Comparison of ENCODE assay signal across 8 cellular contexts in the genomic region with DNA sequence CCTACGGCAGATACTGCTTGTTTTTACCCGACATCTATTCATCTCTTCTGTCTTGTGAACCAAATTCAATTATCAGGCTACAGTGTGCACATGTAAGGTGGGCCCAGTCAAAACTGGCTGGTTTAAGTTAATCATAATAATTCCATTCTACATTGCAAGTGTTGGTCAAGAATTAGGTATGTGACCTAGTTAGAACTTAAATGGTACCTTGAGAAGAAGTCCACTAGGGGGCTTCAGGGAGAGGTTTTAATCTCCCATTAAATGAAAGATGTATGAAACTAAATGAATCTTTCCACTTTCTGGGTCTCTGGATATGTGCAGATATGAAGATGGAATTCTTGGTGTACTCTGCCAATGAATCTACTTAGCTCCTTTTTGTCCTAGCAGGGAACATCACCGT.
DNase-seq lines count a peak whose midpoint lies in the region; ATAC-seq and TF ChIP-seq lines count a peak whose summit lies in the region.

No MANE protein-coding gene starts in this region.

- H3K27me3 ChIP-seq in DOHH2 (ENCODE audit: control insufficient read depth, low read length) = peaks cover 3% of the 10 kb centered on the region; the same call in 1 of the 2 replicates
- H3K27me3 ChIP-seq in Karpas-422 (ENCODE audit: low read length) = no peaks in the 10 kb centered on the region
- no peaks in the 10 kb centered on the region for H3K27me3 ChIP-seq in suprapubic skin

- TF ChIP-seq EP300 in suprapubic skin (IDR thresholded peaks at IDR 0.05) = no peak

- H3K9me3 Mint-ChIP-seq in central memory CD8-positive, alpha-beta T cell = no peaks in the 10 kb centered on the region
- no peaks in the 10 kb centered on the region for H3K9me3 Mint-ChIP-seq in activated naive CD8-positive, alpha-beta T cell treated with anti-CD3 and anti-CD28 coated beads, Interleukin-2, amount 50 U/mL, for 24 hours

- no peak overlapping the region for H3K4me3 Mint-ChIP-seq in central memory CD8-positive, alpha-beta T cell
- H3K4me3 Mint-ChIP-seq in activated naive CD8-positive, alpha-beta T cell treated with anti-CD3 and anti-CD28 coated beads, Interleukin-2, amount 50 U/mL, for 24 hours = no peak overlapping the region

- no peaks in the 10 kb centered on the region for H3K79me2 ChIP-seq in DOHH2 (ENCODE audit: control insufficient read depth, low read length)
- H3K79me2 ChIP-seq in Karpas-422 (ENCODE audit: low read length) = no peaks in the 10 kb centered on the region

- no peaks in the 10 kb centered on the region for H3K36me3 Mint-ChIP-seq in central memory CD8-positive, alpha-beta T cell (ENCODE audit: insufficient read depth)
- H3K36me3 Mint-ChIP-seq in activated naive CD8-positive, alpha-beta T cell treated with anti-CD3 and anti-CD28 coated beads, Interleukin-2, amount 50 U/mL, for 24 hours (ENCODE audit: low read depth) = no peaks in the 10 kb centered on the region

- peak; percentile 65 for TF ChIP-seq CTCF in DOHH2 (IDR thresholded peaks at IDR 0.05; ENCODE audit: low read depth, low read length, poor library complexity, severe bottlenecking)
- no peak for TF ChIP-seq CTCF in omental fat pad (IDR thresholded peaks at IDR 0.05)
- TF ChIP-seq CTCF in suprapubic skin (IDR thresholded peaks at IDR 0.05) = peak in 1 of 2 donors; percentile 27

- H3K9me2 ChIP-seq in DOHH2 (replicated peaks; ENCODE audit: control insufficient read depth, low read length) (no peaks in the 10 kb centered on the region), Karpas-422 (replicated peaks; ENCODE audit: insufficient read depth, low read length) (no peaks in the 10 kb centered on the region)

- H3K4me2 ChIP-seq in DOHH2 (ENCODE audit: low read length) = no peak overlapping the region
- no peak overlapping the region for H3K4me2 ChIP-seq in Karpas-422 (ENCODE audit: low read depth, low read length, poor library complexity, severe bottlenecking)

- H3F3A ChIP-seq in DOHH2 (ENCODE audit: control insufficient read depth, insufficient read depth) = no peaks in the 10 kb centered on the region

- H3K27ac ChIP-seq in DOHH2 (ENCODE audit: low read depth, low read length) = no peak overlapping the region
- no peak overlapping the region for H3K27ac ChIP-seq in Karpas-422 (ENCODE audit: low read length)
- no peak overlapping the region for H3K27ac ChIP-seq in suprapubic skin

- H3K4me1 Mint-ChIP-seq in central memory CD8-positive, alpha-beta T cell = no peaks in the 10 kb centered on the region
- H3K4me1 Mint-ChIP-seq in activated naive CD8-positive, alpha-beta T cell treated with anti-CD3 and anti-CD28 coated beads, Interleukin-2, amount 50 U/mL, for 24 hours = no peaks in the 10 kb centered on the region

- H3K36me3 ChIP-seq in DOHH2 (ENCODE audit: control insufficient read depth, low read length) (no peaks in the 10 kb centered on the region), Karpas-422 (ENCODE audit: insufficient read depth, low read length) (no peaks in the 10 kb centered on the region), suprapubic skin (no peaks in the 10 kb centered on the region)

- no peak for ATAC-seq in central memory CD8-positive, alpha-beta T cell (replicated peaks; ENCODE audit: extremely low read depth, poor library complexity, severe bottlenecking)
- peak; percentile 28 for ATAC-seq in omental fat pad (ENCODE audit: low FRiP score)
- no peak for ATAC-seq in HG02623 (IDR thresholded peaks at IDR 0.05; ENCODE audit: unreplicated experiment)
- ATAC-seq in HG03460 (IDR thresholded peaks at IDR 0.05; ENCODE audit: unreplicated experiment) = no peak
- no peak for ATAC-seq in activated naive CD8-positive, alpha-beta T cell treated with anti-CD3 and anti-CD28 coated beads, Interleukin-2, amount 50 U/mL, for 24 hours

- H3K27me3 Mint-ChIP-seq in central memory CD8-positive, alpha-beta T cell = peaks cover 36% of the 10 kb centered on the region
- peaks cover 4% of the 10 kb centered on the region for H3K27me3 Mint-ChIP-seq in activated naive CD8-positive, alpha-beta T cell treated with anti-CD3 and anti-CD28 coated beads, Interleukin-2, amount 50 U/mL, for 24 hours

- H2AFZ ChIP-seq in Karpas-422 (ENCODE audit: low read length) = no peak overlapping the region

- H3K9me3 ChIP-seq in DOHH2 (ENCODE audit: control insufficient read depth, insufficient read depth, low read length) = no peaks in the 10 kb centered on the region
- no peaks in the 10 kb centered on the region for H3K9me3 ChIP-seq in Karpas-422 (ENCODE audit: low read length)
- H3K9me3 ChIP-seq in suprapubic skin = no peaks in the 10 kb centered on the region

- H3K4me1 ChIP-seq in DOHH2 (ENCODE audit: control insufficient read depth, low read length) = no peaks in the 10 kb centered on the region
- H3K4me1 ChIP-seq in Karpas-422 (ENCODE audit: low read length) = no peaks in the 10 kb centered on the region
- H3K4me1 ChIP-seq in suprapubic skin = no peaks in the 10 kb centered on the region

- H3K27ac Mint-ChIP-seq in central memory CD8-positive, alpha-beta T cell (ENCODE audit: low read depth) = peak overlapping the region; percentile 68
- no peak overlapping the region for H3K27ac Mint-ChIP-seq in activated naive CD8-positive, alpha-beta T cell treated with anti-CD3 and anti-CD28 coated beads, Interleukin-2, amount 50 U/mL, for 24 hours

- WGBS in suprapubic skin = 87% methylated on average over 3 of the region's 3 CpGs

- no peak for TF ChIP-seq POLR2A in suprapubic skin (IDR thresholded peaks at IDR 0.05)

- H4K20me1 ChIP-seq in DOHH2 (ENCODE audit: control insufficient read depth, insufficient read depth, low read depth, low read length) (no peaks in the 10 kb centered on the region), Karpas-422 (ENCODE audit: insufficient read depth, low read depth, low read length) (no peaks in the 10 kb centered on the region)

- DNase-seq in Karpas-422 (peak; percentile 67), omental fat pad (ENCODE audit: low spot score) (no peak), suprapubic skin (ENCODE audit: low spot score in 2 of 2) (no peak)
- no peak for DNase-seq in central memory CD8-positive, alpha-beta T cell (ENCODE audit: low spot score in 2 of 2)
- DNase-seq in activated naive CD8-positive, alpha-beta T cell treated with anti-CD3 and anti-CD28 coated beads, Interleukin-2, amount 50 U/mL, for 24 hours = no peak

- H3K4me3 ChIP-seq in DOHH2 (ENCODE audit: low read length) (no peak overlapping the region), Karpas-422 (ENCODE audit: low read length) (no peak overlapping the region), suprapubic skin (no peak overlapping the region)

- no peak overlapping the region for H3K9ac ChIP-seq in Karpas-422 (ENCODE audit: low read length)
